In genomic region chr7:27116962-27117686, GRCh38 we compare ENCODE assay signal across 11 cellular contexts. TPM values are rescaled to one million over a fixed set of nuclear protein-coding genes. Genes with fewer than 3 reads are reported as not detected.
DNase-seq lines count a peak whose midpoint lies in the region; ATAC-seq and TF ChIP-seq lines count a peak whose summit lies in the region.
"Had no signal": no experiment of that assay in that cellular context is flagged by ENCODE, and none has a peak within 500 bp of the region (broad histone marks: within the 10 kb centered on the region; RNA-seq: fewer than 3 reads in every experiment).

No MANE protein-coding gene starts in this region.

- peaks cover 58% of the 10 kb centered on the region for H3K4me1 Mint-ChIP-seq in mesothelial cell of epicardium
- peaks cover 22% of the 10 kb centered on the region for H3K4me1 Mint-ChIP-seq in endothelial cell (ENCODE audit: unreplicated experiment)

- H3K36me3 Mint-ChIP-seq in mesothelial cell of epicardium (peaks cover 26% of the 10 kb centered on the region), endothelial cell (ENCODE audit: low read depth, unreplicated experiment) (no peaks in the 10 kb centered on the region)

- H3K27ac ChIP-seq in right cardiac atrium (ENCODE audit: low read length) = peak overlapping the region; percentile 66
- H3K27ac ChIP-seq in aorta (ENCODE audit: low read depth in 1 of 2, low read length in 2 of 2) = peak overlapping the region; percentile 70 to 72
- H3K27ac ChIP-seq: cardiac muscle cell had no signal

- WGBS in right cardiac atrium = 33% methylated on average over 9 of the region's 9 CpGs
- WGBS in aorta, 2 donors = 8 to 10% methylated on average over 9 of the region's 9 CpGs

- no peaks in the 10 kb centered on the region for H3K27me3 Mint-ChIP-seq in mesothelial cell of epicardium (ENCODE audit: low read depth)
- H3K27me3 Mint-ChIP-seq in endothelial cell (ENCODE audit: unreplicated experiment) = peaks cover 44% of the 10 kb centered on the region

- no peak for TF ChIP-seq CTCF in mesothelial cell of epicardium (IDR thresholded peaks at IDR 0.05; ENCODE audit: unreplicated experiment)
- TF ChIP-seq CTCF in endothelial cell (IDR thresholded peaks at IDR 0.05; ENCODE audit: unreplicated experiment) = no peak

- H3K4me3 ChIP-seq in right cardiac atrium (ENCODE audit: low read length) = peak overlapping the region; percentile 46
- peak overlapping the region; percentile 53 to 64 for H3K4me3 ChIP-seq in aorta (ENCODE audit: low read length in 2 of 2)
- H3K4me3 ChIP-seq: cardiac muscle cell had no signal

- DNase-seq in right cardiac atrium = no peak
- DNase-seq in left ventricle myocardium superior = no peak
- DNase-seq in mesothelial cell of epicardium (ENCODE audit: low spot score in 2 of 2, unreplicated experiment in 2 of 2) = peak in 1 of 2 experiments; percentile 53
- DNase-seq in aorta = no peak
- no peak for DNase-seq in epidermal melanocyte (ENCODE audit: insufficient read length, low spot score)
- no peak for DNase-seq in endothelial cell (ENCODE audit: low spot score)
- DNase-seq: activated T-cell treated with anti-CD3 and anti-CD28 coated beads, Interleukin-2, amount 50 U/mL, for 72 hours; DND-41; MM.1S; NCI-H524 had no signal

- H3K9me3 ChIP-seq in right cardiac atrium (ENCODE audit: control insufficient read depth, low read length) (no peaks in the 10 kb centered on the region), aorta (ENCODE audit: control insufficient read depth, low read length) (no peaks in the 10 kb centered on the region)

- intact Hi-C loops in right cardiac atrium (cut with DNase I) = no loop called here
- intact Hi-C loops in left ventricle myocardium superior (cut with micrococcal nuclease) = no loop called here
- intact Hi-C loops in aorta (cut with DNase I) = loop anchor here in 1 of 2 donors (2.0 kb wide), 1 partner anchor 20 kb away; no protein-coding TSS in a partner anchor

- H3K27me3 ChIP-seq in right cardiac atrium (ENCODE audit: control insufficient read depth, insufficient read depth) (no peaks in the 10 kb centered on the region), aorta (ENCODE audit: control insufficient read depth in 1 of 2, insufficient read depth in 2 of 2, low read length in 1 of 2) (no peaks in the 10 kb centered on the region)

- no peaks in the 10 kb centered on the region for H3K9me3 Mint-ChIP-seq in mesothelial cell of epicardium
- no peaks in the 10 kb centered on the region for H3K9me3 Mint-ChIP-seq in endothelial cell (ENCODE audit: unreplicated experiment)
- H3K9me3 Mint-ChIP-seq: activated T-cell treated with anti-CD3 and anti-CD28 coated beads, Interleukin-2, amount 50 U/mL, for 72 hours had no signal

- no peak for ATAC-seq in right cardiac atrium
- ATAC-seq in left ventricle myocardium superior = no peak
- ATAC-seq in aorta (ENCODE audit: low FRiP score) = no peak
- ATAC-seq: activated T-cell treated with anti-CD3 and anti-CD28 coated beads, Interleukin-2, amount 50 U/mL, for 72 hours had no signal

- H3K4me3 Mint-ChIP-seq in mesothelial cell of epicardium = peak overlapping the region; percentile 88
- no peak overlapping the region for H3K4me3 Mint-ChIP-seq in endothelial cell (ENCODE audit: unreplicated experiment)
- H3K4me3 Mint-ChIP-seq: activated T-cell treated with anti-CD3 and anti-CD28 coated beads, Interleukin-2, amount 50 U/mL, for 72 hours had no signal

- no peaks in the 10 kb centered on the region for H3K36me3 ChIP-seq in aorta (ENCODE audit: control insufficient read depth in 1 of 2, insufficient read depth in 2 of 2, low read length in 1 of 2)
- H3K36me3 ChIP-seq: cardiac muscle cell had no signal

- H3K27ac Mint-ChIP-seq in mesothelial cell of epicardium = peak overlapping the region; percentile 100
- no peak overlapping the region for H3K27ac Mint-ChIP-seq in endothelial cell (ENCODE audit: unreplicated experiment)
- H3K27ac Mint-ChIP-seq: activated T-cell treated with anti-CD3 and anti-CD28 coated beads, Interleukin-2, amount 50 U/mL, for 72 hours had no signal

- no peaks in the 10 kb centered on the region for H3K4me1 ChIP-seq in right cardiac atrium (ENCODE audit: control insufficient read depth, insufficient read depth, low read length)
- no peaks in the 10 kb centered on the region for H3K4me1 ChIP-seq in aorta (ENCODE audit: control insufficient read depth in 1 of 2, insufficient read depth in 2 of 2, low read length in 2 of 2)

RNA-seq across cellular contexts. Expression of gene HOXA4, which starts 13.4 kb away (rescaled TPM):
- total RNA-seq in right cardiac atrium (1 to 10 TPM in 2 of 4 donors, under 1 TPM in 2; 0.12 to 2.2 (median 1.1) TPM), left ventricle myocardium superior (0.15 TPM), mesothelial cell of epicardium (51.0 to 55.9 TPM (median 54.7 TPM) in 3 replicates), aorta (10 to 100 TPM in 1 of 2 donors, 1 to 10 TPM in 1; 5.6 to 11.6 TPM), endothelial cell (ENCODE audit: unreplicated experiment) (0.31 TPM)
- polyA plus RNA-seq in right cardiac atrium (3.3 TPM), aorta (10 to 100 TPM in 1 of 2 donors, 1 to 10 TPM in 1; 2.6 to 10.1 TPM)
- total RNA-seq: cardiac muscle cell had no signal

RNA-seq across cellular contexts. Expression of gene HOXA2, which starts 14.6 kb away (rescaled TPM):
- total RNA-seq in right cardiac atrium (under 1 TPM in 3 of 4 donors, not detected in 1; 0.12 to 0.60 (median 0.37) TPM), left ventricle myocardium superior (0.12 TPM), mesothelial cell of epicardium (30.3 to 33.9 TPM (median 30.8 TPM) in 3 replicates), aorta (1 to 10 TPM; 1.6 to 4.7 TPM), endothelial cell (ENCODE audit: unreplicated experiment) (1.1 TPM)
- polyA plus RNA-seq in right cardiac atrium (0.36 TPM), aorta (1 to 10 TPM; 2.3 to 3.6 TPM)
- total RNA-seq: activated T-cell treated with anti-CD3 and anti-CD28 coated beads, Interleukin-2, amount 50 U/mL, for 72 hours had no signal

RNA-seq across cellular contexts. Expression of gene HOXA1, which starts 21.3 kb away (rescaled TPM):
- total RNA-seq in right cardiac atrium (under 1 TPM in 2 of 4 donors, not detected in 2; 0.15 to 0.29 TPM), left ventricle myocardium superior (not detected), mesothelial cell of epicardium (13.7 to 14.6 TPM (median 14.0 TPM) in 3 replicates), aorta (1 to 10 TPM; 1.3 to 1.6 TPM), endothelial cell (ENCODE audit: unreplicated experiment) (3.5 TPM)
- polyA plus RNA-seq in right cardiac atrium (0.14 TPM), aorta (under 1 TPM; 0.59 to 0.88 TPM)

RNA-seq across cellular contexts. Expression of gene HOXA5, which starts 26.4 kb away (rescaled TPM):
- total RNA-seq in right cardiac atrium (under 1 TPM in 1 of 4 donors, not detected in 3; 0.17 TPM), left ventricle myocardium superior (not detected), mesothelial cell of epicardium (128 to 133 TPM (median 133 TPM) in 3 replicates), aorta (10 to 100 TPM in 1 of 2 donors, 1 to 10 TPM in 1; 8.0 to 11.8 TPM), endothelial cell (ENCODE audit: unreplicated experiment) (0.59 TPM)
- polyA plus RNA-seq in right cardiac atrium (0.43 TPM), aorta (1 to 10 TPM; 1.6 to 2.7 TPM)
- total RNA-seq: cardiac muscle cell had no signal
- polyA plus RNA-seq: cardiac muscle cell had no signal

RNA-seq across cellular contexts. Expression of gene HOXA6, which starts 30.4 kb away (rescaled TPM):
- total RNA-seq in right cardiac atrium (not detected), left ventricle myocardium superior (not detected), mesothelial cell of epicardium (43.7 to 45.6 TPM (median 44.4 TPM) in 3 replicates), aorta (1 to 10 TPM; 6.3 to 7.6 TPM), endothelial cell (ENCODE audit: unreplicated experiment) (not detected)
- polyA plus RNA-seq in right cardiac atrium (not detected), aorta (under 1 TPM in 1 of 2 donors, not detected in 1; 0.97 TPM)
- total RNA-seq: cardiac muscle cell had no signal
- polyA plus RNA-seq: cardiac muscle cell had no signal
